ENCODE assay signal across 7 cellular contexts in genomic region chr5:151196556-151197290, GRCh38. TPM values are rescaled to one million over a fixed set of nuclear protein-coding genes. Genes with fewer than 3 reads are reported as not detected.
DNase-seq lines count a peak whose midpoint lies in the region; ATAC-seq and TF ChIP-seq lines count a peak whose summit lies in the region.

No MANE protein-coding gene starts in this region.

- peak; percentile 17 for DNase-seq in sigmoid colon
- DNase-seq in NCI-H1417 treated with DMSO at 0.1 percent for 48 hours (lab: John Stamatoyannopoulos, UW): no peak
- no peak for DNase-seq in stimulated activated CD4-positive, alpha-beta T cell treated with anti-CD3 and anti-CD28 coated beads, Interleukin-12 subunit alpha, Interleukin-12 subunit beta, amount 100 ng/mL, for 4 hours
- DNase-seq in caudate nucleus (lab: John Stamatoyannopoulos, UW): no peak

- no peak overlapping the region for H3K4me3 ChIP-seq in sigmoid colon

- TF ChIP-seq POLR2A in Raji (IDR thresholded peaks at IDR 0.05; ENCODE audit: insufficient read depth, low read depth, low read length) (0 out of 2 replicates have a peak, but pooled peaks have one; percentile 29), sigmoid colon (IDR thresholded peaks at IDR 0.05) (no peak)

- intact Hi-C loops in sigmoid colon (cut with DNase I): no loop called here

- ATAC-seq in GM19025 (IDR thresholded peaks at IDR 0.05; ENCODE audit: low read depth, unreplicated experiment): peak; percentile 97
- peak; percentile 97 for ATAC-seq in HG02759 (IDR thresholded peaks at IDR 0.05; ENCODE audit: unreplicated experiment)

- TF ChIP-seq CTCF in sigmoid colon (IDR thresholded peaks at IDR 0.05): no peak

- H3K27ac ChIP-seq in sigmoid colon: peak overlapping the region in 3 of 4 donors; percentile 7 to 64 (median 48)
- H3K27ac ChIP-seq in caudate nucleus (ENCODE audit: low read depth, low read length): no peak overlapping the region

- no peaks in the 10 kb centered on the region for H3K9me3 ChIP-seq in sigmoid colon

- peaks cover 4 to 71% (median 24%) of the 10 kb centered on the region in 4 donors for H3K36me3 ChIP-seq in sigmoid colon

- H3K4me1 ChIP-seq in sigmoid colon: peaks cover 0 to 12% (median 0%) of the 10 kb centered on the region in 4 donors

- H3K27me3 ChIP-seq in sigmoid colon: no peaks in the 10 kb centered on the region

- no peak for TF ChIP-seq EP300 in sigmoid colon (IDR thresholded peaks at IDR 0.05)

- 67% methylated on average over 5 of the region's 5 CpGs for WGBS in sigmoid colon, 2 donors

RNA-seq across cellular contexts. Expression of gene CCDC69, which starts 27.2 kb away (rescaled TPM):
- total RNA-seq in sigmoid colon: 100 to 1,000 TPM; 199 to 342 (median 258) TPM
- 10 to 100 TPM in 2 of 3 donors, 1 to 10 TPM in 1; 6.0 to 48.7 (median 43.2) TPM for polyA plus RNA-seq in sigmoid colon

RNA-seq across cellular contexts. Expression of gene ANXA6, which starts 39.1 kb away (rescaled TPM):
- 100 to 1,000 TPM; 233 to 333 (median 259) TPM for total RNA-seq in sigmoid colon
- polyA plus RNA-seq in sigmoid colon: 100 to 1,000 TPM in 1 of 3 donors, 10 to 100 TPM in 2; 22.9 to 121 (median 45.0) TPM

RNA-seq across cellular contexts. Expression of gene GM2A, which starts 56.3 kb away (rescaled TPM):
- 10 to 100 TPM; 19.4 to 31.9 (median 29.3) TPM for total RNA-seq in sigmoid colon
- 10 to 100 TPM; 10.2 to 35.1 (median 32.3) TPM for polyA plus RNA-seq in sigmoid colon
